In genomic region chr12:67750528-67751183, GRCh38 we compare ENCODE assay signal across 20 cellular contexts.
"Had no signal": no experiment of that assay in that cellular context is flagged by ENCODE, and none has a peak within 500 bp of the region (broad histone marks: within the 10 kb centered on the region; RNA-seq: fewer than 3 reads in every experiment).

No MANE protein-coding gene starts in this region.

- H3K4me3 ChIP-seq: breast epithelium, dorsolateral prefrontal cortex, left ventricle myocardium inferior, right atrium auricular region, thyroid gland had no signal

- H3K4me1 ChIP-seq: breast epithelium, thyroid gland had no signal

- H3K27me3 ChIP-seq: breast epithelium, dorsolateral prefrontal cortex, right atrium auricular region, thyroid gland had no signal

- H3K9me3 ChIP-seq: breast epithelium, left ventricle myocardium inferior, right atrium auricular region, thyroid gland had no signal

- ATAC-seq: activated CD4-positive, alpha-beta T cell treated with anti-CD3 and anti-CD28 coated beads for 36 hours; activated T-cell treated with anti-CD3 and anti-CD28 coated beads, Interleukin-2, amount 50 U/mL, for 72 hours; effector memory CD8-positive, alpha-beta T cell; esophagus mucosa; natural killer cell had no signal

- H3K27ac ChIP-seq: breast epithelium, dorsolateral prefrontal cortex, thyroid gland, WERI-Rb-1 had no signal

- H3K36me3 ChIP-seq: breast epithelium, left ventricle myocardium inferior, right atrium auricular region, thyroid gland, WERI-Rb-1 had no signal

- DNase-seq: activated CD4-positive, alpha-beta T cell treated with anti-CD3 and anti-CD28 coated beads for 36 hours; activated CD4-positive, alpha-beta T cell treated with anti-CD3 and anti-CD28 coated beads, Interleukin-2, amount 50 U/mL, for 48 hours; activated effector memory CD4-positive, alpha-beta T cell treated with Interleukin-2 at 50 U/mL for 16 hours; activated naive CD4-positive, alpha-beta T cell treated with anti-CD3 and anti-CD28 coated beads for 36 hours; activated naive CD8-positive, alpha-beta T cell treated with anti-CD3 and anti-CD28 coated beads, Interleukin-2, amount 10 ng/mL, durations not matched to agents 7 days and 5 days; activated T-cell treated with anti-CD3 and anti-CD28 coated beads, Interleukin-2, amount 50 U/mL, for 72 hours; amniotic stem cell; dorsolateral prefrontal cortex; effector memory CD8-positive, alpha-beta T cell; head of caudate nucleus; hypothalamus; left ventricle myocardium inferior; natural killer cell; stimulated activated CD4-positive, alpha-beta T cell treated with anti-CD3 and anti-CD28 coated beads, Interleukin-1b, Interleukin-23, amount 100 ng/mL, for 48 hours; substantia nigra; thyroid gland; WERI-Rb-1 had no signal
